Comparison of ENCODE assay signal across 9 cellular contexts in genomic region chr10:22475857-22476600, GRCh38.
A peak's percentile ranks its signal among the peaks of the same experiment; 100 is the strongest.
DNase-seq lines count a peak whose midpoint lies in the region; ATAC-seq and TF ChIP-seq lines count a peak whose summit lies in the region.
"Had no signal": no experiment of that assay in that cellular context is flagged by ENCODE, and none has a peak within 500 bp of the region (broad histone marks: within the 10 kb centered on the region; RNA-seq: fewer than 3 reads in every experiment).

No MANE protein-coding gene starts in this region.

- ATAC-seq in activated T-cell treated with anti-CD3 and anti-CD28 coated beads, Interleukin-2, amount 50 U/mL, for 4 hours: peak; percentile 49 to 52
- ATAC-seq in GM18873 (IDR thresholded peaks at IDR 0.05; ENCODE audit: low FRiP score, unreplicated experiment) (no peak), HG03457 (IDR thresholded peaks at IDR 0.05; ENCODE audit: unreplicated experiment) (no peak)

- no peaks in the 10 kb centered on the region for H3K9me3 Mint-ChIP-seq in activated T-cell treated with anti-CD3 and anti-CD28 coated beads, Interleukin-2, amount 50 U/mL, for 4 hours

- H3K4me3 ChIP-seq in right atrium auricular region: peak overlapping the region; percentile 21 to 42
- H3K4me3 ChIP-seq in skeletal muscle cell (ENCODE audit: low read depth, low read length): peak overlapping the region; percentile 44

- peak overlapping the region; percentile 82 for H3K4me3 Mint-ChIP-seq in activated T-cell treated with anti-CD3 and anti-CD28 coated beads, Interleukin-2, amount 50 U/mL, for 4 hours

- peaks cover 15% of the 10 kb centered on the region for H3K4me1 Mint-ChIP-seq in activated T-cell treated with anti-CD3 and anti-CD28 coated beads, Interleukin-2, amount 50 U/mL, for 4 hours (ENCODE audit: low read depth)

- TF ChIP-seq CTCF in right atrium auricular region (IDR thresholded peaks at IDR 0.05): no peak

- no peaks in the 10 kb centered on the region for H3K36me3 ChIP-seq in right atrium auricular region

- H3K36me3 Mint-ChIP-seq in activated T-cell treated with anti-CD3 and anti-CD28 coated beads, Interleukin-2, amount 50 U/mL, for 4 hours (ENCODE audit: insufficient read depth): no peaks in the 10 kb centered on the region

- H3K4me1 ChIP-seq in right atrium auricular region: peaks cover 0 to 17% of the 10 kb centered on the region in 2 donors

- DNase-seq in NCI-H146 (lab: John Stamatoyannopoulos, UW) (peak; percentile 68), NCI-H146 treated with DMSO at 0.1 percent for 48 hours (lab: John Stamatoyannopoulos, UW; ENCODE audit: unreplicated experiment) (no peak), right atrium auricular region (ENCODE audit: low spot score) (no peak), skeletal muscle cell (ENCODE audit: low read depth) (no peak), SKM-1 treated with dmso at 0.1 percent for 144 hours (lab: John Stamatoyannopoulos, UW; ENCODE audit: unreplicated experiment) (no peak)
- DNase-seq in activated T-cell treated with anti-CD3 and anti-CD28 coated beads, Interleukin-2, amount 50 U/mL, for 4 hours: peak; percentile 15

- peaks cover 23 to 33% of the 10 kb centered on the region in 2 donors for H3K27me3 ChIP-seq in right atrium auricular region

- H3K9me3 ChIP-seq in right atrium auricular region: no peaks in the 10 kb centered on the region

- no peak overlapping the region for H3K27ac ChIP-seq in right atrium auricular region
- H3K27ac ChIP-seq: C4-2B had no signal

- peaks cover 55% of the 10 kb centered on the region for H3K27me3 Mint-ChIP-seq in activated T-cell treated with anti-CD3 and anti-CD28 coated beads, Interleukin-2, amount 50 U/mL, for 4 hours (ENCODE audit: low read depth)

Comparison
In these comparisons a context has a peak if more than half of its experiments do, and no peak if none do; other contexts are left out.
1. DNase-seq: peak in NCI-H146 (single experiment) and activated T-cell treated with anti-CD3 and anti-CD28 coated beads, Interleukin-2, amount 50 U/mL, for 4 hours (single experiment); none in NCI-H146 treated with DMSO at 0.1 percent for 48 hours (single experiment), right atrium auricular region (single experiment), skeletal muscle cell (single experiment) and SKM-1 treated with dmso at 0.1 percent for 144 hours (single experiment).
2. ATAC-seq: peak in activated T-cell treated with anti-CD3 and anti-CD28 coated beads, Interleukin-2, amount 50 U/mL, for 4 hours (2 of 2); none in GM18873 (single experiment) and HG03457 (single experiment).